29 cellular contexts compared by ENCODE assay signal in genomic region chr2:241202681-241203080, GRCh38. TPM values are rescaled to one million over a fixed set of nuclear protein-coding genes. Genes with fewer than 3 reads are reported as not detected.
"Had no signal": no experiment of that assay in that cellular context is flagged by ENCODE, and none has a peak within 500 bp of the region (broad histone marks: within the 10 kb centered on the region; RNA-seq: fewer than 3 reads in every experiment).

No MANE protein-coding gene starts in this region.

- H3K9me3 ChIP-seq: ascending aorta, breast epithelium, colonic mucosa, esophagus squamous epithelium, gastroesophageal sphincter had no signal

- H3K27me3 ChIP-seq: ascending aorta, breast epithelium, cardiac muscle cell, colonic mucosa, esophagus squamous epithelium, gastroesophageal sphincter had no signal

- H3K4me3 Mint-ChIP-seq: activated CD4-positive, alpha-beta memory T cell treated with anti-CD3 and anti-CD28 coated beads for 36 hours; activated CD4-positive, alpha-beta T cell treated with anti-CD3 and anti-CD28 coated beads for 36 hours; activated CD4-positive, alpha-beta T cell treated with anti-CD3 and anti-CD28 coated beads, Interleukin-2, amount 10 ng/mL, durations not matched to agents 24 days and 14 days; activated CD8-positive, alpha-beta memory T cell treated with anti-CD3 and anti-CD28 coated beads, Interleukin-2, amount 10 ng/mL, durations not matched to agents 7 days and 5 days; activated CD8-positive, alpha-beta T cell treated with anti-CD3 and anti-CD28 coated beads, Interleukin-2, amount 10 ng/mL, durations not matched to agents 7 days and 5 days; activated naive CD4-positive, alpha-beta T cell treated with anti-CD3 and anti-CD28 coated beads, Interleukin-2, amount 10 ng/mL, durations not matched to agents 7 days and 5 days; activated naive CD8-positive, alpha-beta T cell treated with anti-CD3 and anti-CD28 coated beads, Interleukin-2, amount 10 ng/mL, durations not matched to agents 7 days and 5 days; activated T-helper 1 cell treated with anti-CD3 and anti-CD28 coated beads, Interleukin-12 subunit alpha, Interleukin-12 subunit beta, Interleukin-2, Interleukin-4 antibody, amounts not matched to agents 30 ng/mL and 10 ng/mL and 1 ng/mL, durations not matched to agents 14 hours and 24 hours and 36 hours; brain had no signal

- H3K4me1 ChIP-seq: ascending aorta, breast epithelium, colonic mucosa, gastroesophageal sphincter had no signal

- H3K9me3 Mint-ChIP-seq: activated CD4-positive, alpha-beta memory T cell treated with anti-CD3 and anti-CD28 coated beads for 36 hours; activated CD4-positive, alpha-beta T cell treated with anti-CD3 and anti-CD28 coated beads, Interleukin-2, amount 10 ng/mL, durations not matched to agents 24 days and 14 days; activated naive CD4-positive, alpha-beta T cell treated with anti-CD3 and anti-CD28 coated beads, Interleukin-2, amount 10 ng/mL, durations not matched to agents 7 days and 5 days; activated naive CD4-positive, alpha-beta T cell treated with anti-CD3 and anti-CD28 coated beads, Interleukin-2, amount 50 U/mL, for 72 hours; activated naive CD8-positive, alpha-beta T cell treated with anti-CD3 and anti-CD28 coated beads, Interleukin-2, amount 10 ng/mL, durations not matched to agents 7 days and 5 days; activated T-helper 1 cell treated with anti-CD3 and anti-CD28 coated beads, Interleukin-12 subunit alpha, Interleukin-12 subunit beta, Interleukin-2, Interleukin-4 antibody, amounts not matched to agents 30 ng/mL and 10 ng/mL and 1 ng/mL, durations not matched to agents 14 hours and 24 hours and 36 hours had no signal

- H3K36me3 Mint-ChIP-seq: activated CD4-positive, alpha-beta memory T cell treated with anti-CD3 and anti-CD28 coated beads for 36 hours; activated CD8-positive, alpha-beta memory T cell treated with anti-CD3 and anti-CD28 coated beads, Interleukin-2, amount 10 ng/mL, durations not matched to agents 7 days and 5 days; activated naive CD4-positive, alpha-beta T cell treated with anti-CD3 and anti-CD28 coated beads, Interleukin-2, amount 10 ng/mL, durations not matched to agents 7 days and 5 days; activated naive CD4-positive, alpha-beta T cell treated with anti-CD3 and anti-CD28 coated beads, Interleukin-2, amount 50 U/mL, for 72 hours; activated naive CD8-positive, alpha-beta T cell treated with anti-CD3 and anti-CD28 coated beads, Interleukin-2, amount 10 ng/mL, durations not matched to agents 7 days and 5 days; brain had no signal

- H3K4me3 ChIP-seq: ascending aorta, breast epithelium, cardiac muscle cell, colonic mucosa, esophagus squamous epithelium, gastroesophageal sphincter had no signal

- H3K27me3 Mint-ChIP-seq: activated CD4-positive, alpha-beta memory T cell treated with anti-CD3 and anti-CD28 coated beads for 36 hours; activated CD4-positive, alpha-beta T cell treated with anti-CD3 and anti-CD28 coated beads for 36 hours; activated CD4-positive, alpha-beta T cell treated with anti-CD3 and anti-CD28 coated beads, Interleukin-2, amount 10 ng/mL, durations not matched to agents 24 days and 14 days; activated CD8-positive, alpha-beta memory T cell treated with anti-CD3 and anti-CD28 coated beads, Interleukin-2, amount 10 ng/mL, durations not matched to agents 7 days and 5 days; activated naive CD4-positive, alpha-beta T cell treated with anti-CD3 and anti-CD28 coated beads, Interleukin-2, amount 10 ng/mL, durations not matched to agents 7 days and 5 days; activated naive CD8-positive, alpha-beta T cell treated with anti-CD3 and anti-CD28 coated beads, Interleukin-2, amount 10 ng/mL, durations not matched to agents 7 days and 5 days; brain had no signal

- ATAC-seq: activated CD4-positive, alpha-beta T cell treated with anti-CD3 and anti-CD28 coated beads for 36 hours; activated CD8-positive, alpha-beta memory T cell treated with anti-CD3 and anti-CD28 coated beads, Interleukin-2, amount 10 ng/mL, durations not matched to agents 7 days and 5 days; activated CD8-positive, alpha-beta T cell treated with anti-CD3 and anti-CD28 coated beads, Interleukin-2, amount 10 ng/mL, durations not matched to agents 7 days and 5 days; activated naive CD4-positive, alpha-beta T cell treated with anti-CD3 and anti-CD28 coated beads, Interleukin-2, amount 50 U/mL, for 72 hours had no signal

- H3K36me3 ChIP-seq: ascending aorta, breast epithelium, cardiac muscle cell, colonic mucosa, esophagus squamous epithelium, gastroesophageal sphincter had no signal

- DNase-seq: activated CD4-positive, alpha-beta memory T cell treated with anti-CD3 and anti-CD28 coated beads for 36 hours; activated CD4-positive, alpha-beta T cell treated with anti-CD3 and anti-CD28 coated beads for 36 hours; activated CD4-positive, alpha-beta T cell treated with anti-CD3 and anti-CD28 coated beads, Interleukin-2, amount 10 ng/mL, durations not matched to agents 24 days and 14 days; activated CD4-positive, CD25-positive, alpha-beta regulatory T cell; activated CD4-positive, CD25-positive, alpha-beta regulatory T cell treated with anti-CD3 and anti-CD28 coated beads, Interleukin-2, amount 50 U/mL, for 72 hours; activated CD8-positive, alpha-beta memory T cell treated with anti-CD3 and anti-CD28 coated beads, Interleukin-2, amount 10 ng/mL, durations not matched to agents 7 days and 5 days; activated CD8-positive, alpha-beta memory T cell treated with anti-CD3 and anti-CD28 coated beads, Interleukin-2, amount 50 U/mL, for 4 hours; activated CD8-positive, alpha-beta T cell treated with anti-CD3 and anti-CD28 coated beads, Interleukin-2, amount 10 ng/mL, durations not matched to agents 7 days and 5 days; activated gamma-delta T cell; activated naive CD4-positive, alpha-beta T cell; activated naive CD4-positive, alpha-beta T cell treated with anti-CD3 and anti-CD28 coated beads, Interleukin-2, amount 10 ng/mL, durations not matched to agents 7 days and 5 days; activated naive CD8-positive, alpha-beta T cell treated with anti-CD3 and anti-CD28 coated beads, Interleukin-2, amount 10 ng/mL, durations not matched to agents 7 days and 5 days; activated T-cell treated with anti-CD3 and anti-CD28 coated beads, Interleukin-2, amount 50 U/mL, for 1 hour; activated T-cell treated with anti-CD3 and anti-CD28 coated beads, Interleukin-2, amount 50 U/mL, for 48 hours; central memory CD4-positive, alpha-beta T cell; cerebellar nuclear complex; colonic mucosa; effector CD8-positive, alpha-beta T cell; esophagus squamous epithelium; foreskin melanocyte; T-helper 2 cell had no signal

- H3K4me1 Mint-ChIP-seq: activated CD4-positive, alpha-beta T cell treated with anti-CD3 and anti-CD28 coated beads for 36 hours; activated CD4-positive, alpha-beta T cell treated with anti-CD3 and anti-CD28 coated beads, Interleukin-2, amount 10 ng/mL, durations not matched to agents 24 days and 14 days; activated naive CD4-positive, alpha-beta T cell treated with anti-CD3 and anti-CD28 coated beads, Interleukin-2, amount 10 ng/mL, durations not matched to agents 7 days and 5 days; activated naive CD8-positive, alpha-beta T cell treated with anti-CD3 and anti-CD28 coated beads, Interleukin-2, amount 10 ng/mL, durations not matched to agents 7 days and 5 days; brain had no signal

- H3K27ac ChIP-seq: ascending aorta, breast epithelium, cardiac muscle cell, colonic mucosa, epithelial cell of prostate, esophagus squamous epithelium, gastroesophageal sphincter had no signal

- H3K27ac Mint-ChIP-seq: activated CD4-positive, alpha-beta memory T cell treated with anti-CD3 and anti-CD28 coated beads for 36 hours; activated CD4-positive, alpha-beta T cell treated with anti-CD3 and anti-CD28 coated beads for 36 hours; activated CD4-positive, alpha-beta T cell treated with anti-CD3 and anti-CD28 coated beads, Interleukin-2, amount 10 ng/mL, durations not matched to agents 24 days and 14 days; activated CD8-positive, alpha-beta memory T cell treated with anti-CD3 and anti-CD28 coated beads, Interleukin-2, amount 10 ng/mL, durations not matched to agents 7 days and 5 days; activated CD8-positive, alpha-beta T cell treated with anti-CD3 and anti-CD28 coated beads, Interleukin-2, amount 10 ng/mL, durations not matched to agents 7 days and 5 days; activated naive CD4-positive, alpha-beta T cell treated with anti-CD3 and anti-CD28 coated beads, Interleukin-2, amount 10 ng/mL, durations not matched to agents 7 days and 5 days; activated naive CD4-positive, alpha-beta T cell treated with anti-CD3 and anti-CD28 coated beads, Interleukin-2, amount 50 U/mL, for 72 hours; activated naive CD8-positive, alpha-beta T cell treated with anti-CD3 and anti-CD28 coated beads, Interleukin-2, amount 10 ng/mL, durations not matched to agents 7 days and 5 days; activated T-helper 1 cell treated with anti-CD3 and anti-CD28 coated beads, Interleukin-12 subunit alpha, Interleukin-12 subunit beta, Interleukin-2, Interleukin-4 antibody, amounts not matched to agents 30 ng/mL and 10 ng/mL and 1 ng/mL, durations not matched to agents 14 hours and 24 hours and 36 hours; brain had no signal

RNA-seq across cellular contexts. Expression of gene PASK, which starts 53.4 kb away (rescaled TPM):
- total RNA-seq: ascending aorta had no signal
